1 cellular context compared by ENCODE assay signal in genomic region chr17:16939606-16940115, GRCh38.
TF ChIP-seq lines count a peak whose summit lies in the region.

No MANE protein-coding gene starts in this region.

TF ChIP-seq in H1, 55 proteins besides CTCF, POLR2A, EP300 and RAD21:
- TF ChIP-seq HDAC6 (IDR thresholded peaks at IDR 0.05; ENCODE audit: low read depth, low read length) (no peak), SIRT6 (IDR thresholded peaks at IDR 0.05; ENCODE audit: low read length) (no peak)
